In genomic region chr3:194084284-194084683, GRCh38 we compare ENCODE assay signal across 8 cellular contexts. TPM values are rescaled to one million over a fixed set of nuclear protein-coding genes. Genes with fewer than 3 reads are reported as not detected.
A peak's percentile ranks its signal among the peaks of the same experiment; 100 is the strongest.
DNase-seq lines count a peak whose midpoint lies in the region; ATAC-seq and TF ChIP-seq lines count a peak whose summit lies in the region.

No MANE protein-coding gene starts in this region.

- H3K27ac Mint-ChIP-seq in activated naive CD4-positive, alpha-beta T cell treated with anti-CD3 and anti-CD28 coated beads for 36 hours = no peak overlapping the region
- no peak overlapping the region for H3K27ac Mint-ChIP-seq in stimulated activated naive CD8-positive, alpha-beta T cell treated with anti-CD3 and anti-CD28 coated beads, Interleukin-15, amount 100 ng/mL, for 72 hours

- no peak overlapping the region for H3K4me3 ChIP-seq in stomach
- no peak overlapping the region for H3K4me3 ChIP-seq in coronary artery

- CTCF ChIA-PET in activated naive CD4-positive, alpha-beta T cell treated with anti-CD3 and anti-CD28 coated beads for 36 hours (lab: Charles Lee) = no interaction called here

- DNase-seq in activated naive CD4-positive, alpha-beta T cell treated with anti-CD3 and anti-CD28 coated beads for 36 hours = peak; percentile 42
- DNase-seq in activated naive CD4-positive, alpha-beta T cell treated with Interleukin-2 at 50 U/mL for 16 hours = no peak
- peak in 1 of 2 donors; percentile 50 for DNase-seq in stimulated activated naive CD8-positive, alpha-beta T cell treated with anti-CD3 and anti-CD28 coated beads, Interleukin-15, amount 100 ng/mL, for 72 hours
- DNase-seq in stomach (no peak), NCI-H1694 (lab: John Stamatoyannopoulos, UW) (no peak), coronary artery (ENCODE audit: low spot score) (no peak)

- H3K36me3 Mint-ChIP-seq in activated naive CD4-positive, alpha-beta T cell treated with anti-CD3 and anti-CD28 coated beads for 36 hours (ENCODE audit: low read depth) = no peaks in the 10 kb centered on the region

- H3K9me3 Mint-ChIP-seq in activated naive CD4-positive, alpha-beta T cell treated with anti-CD3 and anti-CD28 coated beads for 36 hours = no peaks in the 10 kb centered on the region
- no peaks in the 10 kb centered on the region for H3K9me3 Mint-ChIP-seq in stimulated activated naive CD8-positive, alpha-beta T cell treated with anti-CD3 and anti-CD28 coated beads, Interleukin-15, amount 100 ng/mL, for 72 hours

- H3K27ac ChIP-seq in stomach (no peak overlapping the region), coronary artery (no peak overlapping the region)

- ATAC-seq in HG02610 (IDR thresholded peaks at IDR 0.05; ENCODE audit: unreplicated experiment) (peak; percentile 95), HG03520 (IDR thresholded peaks at IDR 0.05; ENCODE audit: unreplicated experiment) (peak; percentile 95)
- ATAC-seq in stimulated activated naive CD8-positive, alpha-beta T cell treated with anti-CD3 and anti-CD28 coated beads, Interleukin-15, amount 100 ng/mL, for 72 hours = peak; percentile 96

- TF ChIP-seq CTCF in stomach (IDR thresholded peaks at IDR 0.05) (no peak), coronary artery (IDR thresholded peaks at IDR 0.05) (no peak)

- 73 to 88% (median 80%) methylated on average over 5 of the region's 5 CpGs for WGBS in stomach, 5 donors

- H3K27me3 ChIP-seq in stomach = no peaks in the 10 kb centered on the region

- no peaks in the 10 kb centered on the region for H3K36me3 ChIP-seq in stomach

- TF ChIP-seq EP300 in stomach (IDR thresholded peaks at IDR 0.05) = no peak

- no peak overlapping the region for H3K4me3 Mint-ChIP-seq in activated naive CD4-positive, alpha-beta T cell treated with anti-CD3 and anti-CD28 coated beads for 36 hours
- H3K4me3 Mint-ChIP-seq in stimulated activated naive CD8-positive, alpha-beta T cell treated with anti-CD3 and anti-CD28 coated beads, Interleukin-15, amount 100 ng/mL, for 72 hours = no peak overlapping the region

- H3K4me1 Mint-ChIP-seq in activated naive CD4-positive, alpha-beta T cell treated with anti-CD3 and anti-CD28 coated beads for 36 hours (ENCODE audit: low read depth) = peaks cover 2% of the 10 kb centered on the region
- H3K4me1 Mint-ChIP-seq in stimulated activated naive CD8-positive, alpha-beta T cell treated with anti-CD3 and anti-CD28 coated beads, Interleukin-15, amount 100 ng/mL, for 72 hours = peaks cover 17% of the 10 kb centered on the region

- H3K9me3 ChIP-seq in stomach = no peaks in the 10 kb centered on the region

- intact Hi-C loops in activated naive CD4-positive, alpha-beta T cell treated with anti-CD3 and anti-CD28 coated beads for 36 hours (cut with micrococcal nuclease) = no loop called here
- intact Hi-C loops in stomach (cut with DNase I; ENCODE audit: low total_unique reads) = no loop called here

- peaks cover 0 to 30% (median 8%) of the 10 kb centered on the region in 4 donors for H3K4me1 ChIP-seq in stomach

- peaks cover 2% of the 10 kb centered on the region for H3K27me3 Mint-ChIP-seq in activated naive CD4-positive, alpha-beta T cell treated with anti-CD3 and anti-CD28 coated beads for 36 hours (ENCODE audit: low read depth)
- peaks cover 55% of the 10 kb centered on the region for H3K27me3 Mint-ChIP-seq in stimulated activated naive CD8-positive, alpha-beta T cell treated with anti-CD3 and anti-CD28 coated beads, Interleukin-15, amount 100 ng/mL, for 72 hours

- TF ChIP-seq POLR2A in stomach (IDR thresholded peaks at IDR 0.05) = no peak

RNA-seq across cellular contexts. Expression of gene HES1, which starts 51.7 kb away (rescaled TPM):
- 1 to 10 TPM; 2.3 to 2.5 TPM for total RNA-seq in activated naive CD4-positive, alpha-beta T cell treated with anti-CD3 and anti-CD28 coated beads for 36 hours
- 100 to 1,000 TPM in 1 of 5 donors, 10 to 100 TPM in 3, 1 to 10 TPM in 1; 4.7 to 101 (median 43.1) TPM for total RNA-seq in stomach
- polyA plus RNA-seq in stomach = 10 to 100 TPM; 20.5 to 54.5 (median 41.3) TPM
